1 cellular context compared by ENCODE assay signal in the genomic region with DNA sequence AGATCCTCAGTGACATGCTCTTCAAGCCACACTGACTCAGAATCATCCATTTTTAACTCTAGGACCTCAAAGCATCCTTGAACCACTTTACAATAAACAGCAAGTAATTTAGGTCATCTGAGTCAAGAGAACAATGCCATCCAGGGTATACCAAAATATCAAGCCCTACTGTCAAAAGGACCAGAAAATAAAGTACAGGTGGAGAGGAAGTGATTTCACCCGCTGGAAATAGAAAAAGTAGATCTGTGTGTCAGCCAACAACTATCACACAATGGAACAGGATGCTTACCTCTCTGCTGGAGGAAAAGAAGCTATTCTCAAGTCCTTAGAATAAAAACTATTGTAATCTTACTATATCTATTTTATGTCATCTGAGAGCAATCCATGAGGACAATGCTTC.
TF ChIP-seq lines count a peak whose summit lies in the region.

No MANE protein-coding gene starts in this region.

TF ChIP-seq in GM12878, 131 proteins besides CTCF, POLR2A, EP300 and RAD21 (continued from another document):
- TF ChIP-seq, protein P1, sequence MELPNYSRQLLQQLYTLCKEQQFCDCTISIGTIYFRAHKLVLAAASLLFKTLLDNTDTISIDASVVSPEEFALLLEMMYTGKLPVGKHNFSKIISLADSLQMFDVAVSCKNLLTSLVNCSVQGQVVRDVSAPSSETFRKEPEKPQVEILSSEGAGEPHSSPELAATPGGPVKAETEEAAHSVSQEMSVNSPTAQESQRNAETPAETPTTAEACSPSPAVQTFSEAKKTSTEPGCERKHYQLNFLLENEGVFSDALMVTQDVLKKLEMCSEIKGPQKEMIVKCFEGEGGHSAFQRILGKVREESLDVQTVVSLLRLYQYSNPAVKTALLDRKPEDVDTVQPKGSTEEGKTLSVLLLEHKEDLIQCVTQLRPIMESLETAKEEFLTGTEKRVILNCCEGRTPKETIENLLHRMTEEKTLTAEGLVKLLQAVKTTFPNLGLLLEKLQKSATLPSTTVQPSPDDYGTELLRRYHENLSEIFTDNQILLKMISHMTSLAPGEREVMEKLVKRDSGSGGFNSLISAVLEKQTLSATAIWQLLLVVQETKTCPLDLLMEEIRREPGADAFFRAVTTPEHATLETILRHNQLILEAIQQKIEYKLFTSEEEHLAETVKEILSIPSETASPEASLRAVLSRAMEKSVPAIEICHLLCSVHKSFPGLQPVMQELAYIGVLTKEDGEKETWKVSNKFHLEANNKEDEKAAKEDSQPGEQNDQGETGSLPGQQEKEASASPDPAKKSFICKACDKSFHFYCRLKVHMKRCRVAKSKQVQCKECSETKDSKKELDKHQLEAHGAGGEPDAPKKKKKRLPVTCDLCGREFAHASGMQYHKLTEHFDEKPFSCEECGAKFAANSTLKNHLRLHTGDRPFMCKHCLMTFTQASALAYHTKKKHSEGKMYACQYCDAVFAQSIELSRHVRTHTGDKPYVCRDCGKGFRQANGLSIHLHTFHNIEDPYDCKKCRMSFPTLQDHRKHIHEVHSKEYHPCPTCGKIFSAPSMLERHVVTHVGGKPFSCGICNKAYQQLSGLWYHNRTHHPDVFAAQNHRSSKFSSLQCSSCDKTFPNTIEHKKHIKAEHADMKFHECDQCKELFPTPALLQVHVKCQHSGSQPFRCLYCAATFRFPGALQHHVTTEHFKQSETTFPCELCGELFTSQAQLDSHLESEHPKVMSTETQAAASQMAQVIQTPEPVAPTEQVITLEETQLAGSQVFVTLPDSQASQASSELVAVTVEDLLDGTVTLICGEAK (IDR thresholded peaks at IDR 0.05; ENCODE audit: borderline replicate concordance), result no peak
- no peak for TF ChIP-seq KAT2A (conservative IDR thresholded peaks at IDR 0.05; ENCODE audit: control insufficient read depth, low read depth, low read length)
- TF ChIP-seq, protein P2, sequence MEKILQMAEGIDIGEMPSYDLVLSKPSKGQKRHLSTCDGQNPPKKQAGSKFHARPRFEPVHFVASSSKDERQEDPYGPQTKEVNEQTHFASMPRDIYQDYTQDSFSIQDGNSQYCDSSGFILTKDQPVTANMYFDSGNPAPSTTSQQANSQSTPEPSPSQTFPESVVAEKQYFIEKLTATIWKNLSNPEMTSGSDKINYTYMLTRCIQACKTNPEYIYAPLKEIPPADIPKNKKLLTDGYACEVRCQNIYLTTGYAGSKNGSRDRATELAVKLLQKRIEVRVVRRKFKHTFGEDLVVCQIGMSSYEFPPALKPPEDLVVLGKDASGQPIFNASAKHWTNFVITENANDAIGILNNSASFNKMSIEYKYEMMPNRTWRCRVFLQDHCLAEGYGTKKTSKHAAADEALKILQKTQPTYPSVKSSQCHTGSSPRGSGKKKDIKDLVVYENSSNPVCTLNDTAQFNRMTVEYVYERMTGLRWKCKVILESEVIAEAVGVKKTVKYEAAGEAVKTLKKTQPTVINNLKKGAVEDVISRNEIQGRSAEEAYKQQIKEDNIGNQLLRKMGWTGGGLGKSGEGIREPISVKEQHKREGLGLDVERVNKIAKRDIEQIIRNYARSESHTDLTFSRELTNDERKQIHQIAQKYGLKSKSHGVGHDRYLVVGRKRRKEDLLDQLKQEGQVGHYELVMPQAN (conservative IDR thresholded peaks at IDR 0.05), result no peak
- no peak for TF ChIP-seq NR2C2 (IDR thresholded peaks at IDR 0.05; ENCODE audit: borderline replicate concordance, control insufficient read depth, insufficient read length, low read depth)
- no peak for TF ChIP-seq RB1 (IDR thresholded peaks at IDR 0.05; ENCODE audit: borderline replicate concordance)
- no peak for TF ChIP-seq NBN (IDR thresholded peaks at IDR 0.05)
- no peak for TF ChIP-seq SUZ12 (IDR thresholded peaks at IDR 0.05; ENCODE audit: unreplicated experiment)
- TF ChIP-seq IKZF2 (IDR thresholded peaks at IDR 0.05), result no peak
- TF ChIP-seq, protein P3, sequence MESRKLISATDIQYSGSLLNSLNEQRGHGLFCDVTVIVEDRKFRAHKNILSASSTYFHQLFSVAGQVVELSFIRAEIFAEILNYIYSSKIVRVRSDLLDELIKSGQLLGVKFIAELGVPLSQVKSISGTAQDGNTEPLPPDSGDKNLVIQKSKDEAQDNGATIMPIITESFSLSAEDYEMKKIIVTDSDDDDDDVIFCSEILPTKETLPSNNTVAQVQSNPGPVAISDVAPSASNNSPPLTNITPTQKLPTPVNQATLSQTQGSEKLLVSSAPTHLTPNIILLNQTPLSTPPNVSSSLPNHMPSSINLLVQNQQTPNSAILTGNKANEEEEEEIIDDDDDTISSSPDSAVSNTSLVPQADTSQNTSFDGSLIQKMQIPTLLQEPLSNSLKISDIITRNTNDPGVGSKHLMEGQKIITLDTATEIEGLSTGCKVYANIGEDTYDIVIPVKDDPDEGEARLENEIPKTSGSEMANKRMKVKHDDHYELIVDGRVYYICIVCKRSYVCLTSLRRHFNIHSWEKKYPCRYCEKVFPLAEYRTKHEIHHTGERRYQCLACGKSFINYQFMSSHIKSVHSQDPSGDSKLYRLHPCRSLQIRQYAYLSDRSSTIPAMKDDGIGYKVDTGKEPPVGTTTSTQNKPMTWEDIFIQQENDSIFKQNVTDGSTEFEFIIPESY (IDR thresholded peaks at IDR 0.05), result no peak
- TF ChIP-seq, protein P4, sequence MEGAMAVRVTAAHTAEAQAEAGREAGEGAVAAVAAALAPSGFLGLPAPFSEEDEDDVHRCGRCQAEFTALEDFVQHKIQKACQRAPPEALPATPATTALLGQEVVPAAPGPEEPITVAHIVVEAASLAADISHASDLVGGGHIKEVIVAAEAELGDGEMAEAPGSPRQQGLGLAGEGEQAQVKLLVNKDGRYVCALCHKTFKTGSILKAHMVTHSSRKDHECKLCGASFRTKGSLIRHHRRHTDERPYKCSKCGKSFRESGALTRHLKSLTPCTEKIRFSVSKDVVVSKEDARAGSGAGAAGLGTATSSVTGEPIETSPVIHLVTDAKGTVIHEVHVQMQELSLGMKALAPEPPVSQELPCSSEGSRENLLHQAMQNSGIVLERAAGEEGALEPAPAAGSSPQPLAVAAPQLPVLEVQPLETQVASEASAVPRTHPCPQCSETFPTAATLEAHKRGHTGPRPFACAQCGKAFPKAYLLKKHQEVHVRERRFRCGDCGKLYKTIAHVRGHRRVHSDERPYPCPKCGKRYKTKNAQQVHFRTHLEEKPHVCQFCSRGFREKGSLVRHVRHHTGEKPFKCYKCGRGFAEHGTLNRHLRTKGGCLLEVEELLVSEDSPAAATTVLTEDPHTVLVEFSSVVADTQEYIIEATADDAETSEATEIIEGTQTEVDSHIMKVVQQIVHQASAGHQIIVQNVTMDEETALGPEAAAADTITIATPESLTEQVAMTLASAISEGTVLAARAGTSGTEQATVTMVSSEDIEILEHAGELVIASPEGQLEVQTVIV (IDR thresholded peaks at IDR 0.05; ENCODE audit: borderline replicate concordance, partially characterized antibody), result no peak
- no peak for TF ChIP-seq EGR1 (IDR thresholded peaks at IDR 0.05; ENCODE audit: borderline replicate concordance in 1 of 2, low read depth in 2 of 2, low read length in 2 of 2)
